15 cellular contexts compared by ENCODE assay signal in genomic region chr22:32135958-32136357, GRCh38. TPM values are rescaled to one million over a fixed set of nuclear protein-coding genes. Genes with fewer than 3 reads are reported as not detected.
DNase-seq lines count a peak whose midpoint lies in the region.
"Not testable (repeated sequence)": the region's sequence is repeated elsewhere in the genome, so short reads cannot be mapped to it uniquely, and the experiment has no call there.
"Had no signal": no experiment of that assay in that cellular context is flagged by ENCODE, and none has a peak within 500 bp of the region (broad histone marks: within the 10 kb centered on the region; RNA-seq: fewer than 3 reads in every experiment).

No MANE protein-coding gene starts in this region.

- peak overlapping the region; percentile 50 for H3K4me3 Mint-ChIP-seq in activated T-helper 1 cell treated with anti-CD3 and anti-CD28 coated beads, Interleukin-12 subunit alpha, Interleukin-12 subunit beta, Interleukin-2, Interleukin-4 antibody, amounts not matched to agents 30 ng/mL and 10 ng/mL and 1 ng/mL, durations not matched to agents 14 hours and 24 hours and 36 hours

- not testable (repeated sequence) for H3K27me3 Mint-ChIP-seq in activated T-helper 1 cell treated with anti-CD3 and anti-CD28 coated beads, Interleukin-12 subunit alpha, Interleukin-12 subunit beta, Interleukin-2, Interleukin-4 antibody, amounts not matched to agents 30 ng/mL and 10 ng/mL and 1 ng/mL, durations not matched to agents 14 hours and 24 hours and 36 hours (ENCODE audit: insufficient read depth)

- not testable (repeated sequence) for H3K36me3 Mint-ChIP-seq in activated T-helper 1 cell treated with anti-CD3 and anti-CD28 coated beads, Interleukin-12 subunit alpha, Interleukin-12 subunit beta, Interleukin-2, Interleukin-4 antibody, amounts not matched to agents 30 ng/mL and 10 ng/mL and 1 ng/mL, durations not matched to agents 14 hours and 24 hours and 36 hours (ENCODE audit: low read depth)

- peaks cover 30% of the 10 kb centered on the region for H3K4me1 Mint-ChIP-seq in activated T-helper 1 cell treated with anti-CD3 and anti-CD28 coated beads, Interleukin-12 subunit alpha, Interleukin-12 subunit beta, Interleukin-2, Interleukin-4 antibody, amounts not matched to agents 30 ng/mL and 10 ng/mL and 1 ng/mL, durations not matched to agents 14 hours and 24 hours and 36 hours (ENCODE audit: low read depth)

- intact Hi-C loops in activated T-helper 1 cell treated with anti-CD3 and anti-CD28 coated beads, Interleukin-12 subunit alpha, Interleukin-12 subunit beta, Interleukin-2, Interleukin-4 antibody, amounts not matched to agents 30 ng/mL and 10 ng/mL and 1 ng/mL, durations not matched to agents 14 hours and 24 hours and 36 hours (cut with micrococcal nuclease): not testable (repeated sequence)

- in situ Hi-C loops in Caki2 (cut with HindIII; ENCODE audit: low pct_unique_long_range_greater_than_20kb, low sequenced_read_pairs): not testable (repeated sequence)

- DNase-seq in Caki2 (ENCODE audit: low read depth) (peak; percentile 84), HS-27A (ENCODE audit: low read depth) (peak; percentile 34), RKO (ENCODE audit: low spot score) (peak; percentile 93), dermis blood vessel endothelial cell (peak; percentile 68), glomerular endothelial cell (ENCODE audit: extremely low read depth, low read depth, low spot score) (peak; percentile 18), mucosa of gallbladder (ENCODE audit: low spot score) (peak; percentile 58), stromal cell of bone marrow (ENCODE audit: low read depth) (peak; percentile 15)
- not testable (repeated sequence) for DNase-seq in activated T-helper 1 cell treated with anti-CD3 and anti-CD28 coated beads, Interleukin-12 subunit alpha, Interleukin-12 subunit beta, Interleukin-2, Interleukin-4 antibody, amounts not matched to agents 30 ng/mL and 10 ng/mL and 1 ng/mL, durations not matched to agents 14 hours and 24 hours and 36 hours (ENCODE audit: low spot score)

- H3K9me3 Mint-ChIP-seq in activated T-helper 1 cell treated with anti-CD3 and anti-CD28 coated beads, Interleukin-12 subunit alpha, Interleukin-12 subunit beta, Interleukin-2, Interleukin-4 antibody, amounts not matched to agents 30 ng/mL and 10 ng/mL and 1 ng/mL, durations not matched to agents 14 hours and 24 hours and 36 hours: not testable (repeated sequence)

- not testable (repeated sequence) for H3K27ac Mint-ChIP-seq in activated T-helper 1 cell treated with anti-CD3 and anti-CD28 coated beads, Interleukin-12 subunit alpha, Interleukin-12 subunit beta, Interleukin-2, Interleukin-4 antibody, amounts not matched to agents 30 ng/mL and 10 ng/mL and 1 ng/mL, durations not matched to agents 14 hours and 24 hours and 36 hours

RNA-seq across cellular contexts. Expression of gene C22orf42, which starts 23.1 kb away (rescaled TPM):
- not detected in 2 replicates for total RNA-seq in Caki2 (2014; rRNA removed; shearing (Covaris generic); ENCODE audit: low replicate concordance)
- total RNA-seq in activated T-helper 1 cell treated with anti-CD3 and anti-CD28 coated beads, Interleukin-12 subunit alpha, Interleukin-12 subunit beta, Interleukin-2, Interleukin-4 antibody, amounts not matched to agents 30 ng/mL and 10 ng/mL and 1 ng/mL, durations not matched to agents 14 hours and 24 hours and 36 hours: not detected in 2 replicates
- total RNA-seq in dermis blood vessel endothelial cell: not detected in 2 replicates
- not detected in 2 replicates for total RNA-seq in glomerular endothelial cell
- total RNA-seq in mucosa of gallbladder: not detected
- total RNA-seq: activated CD8-positive, alpha-beta memory T cell treated with anti-CD3 and anti-CD28 coated beads, Interleukin-2, amount 10 ng/mL, durations not matched to agents 7 days and 5 days; lung; natural killer cell; posterior vena cava; SJCRH30; spleen; suprapubic skin had no signal
